21 cellular contexts compared by ENCODE assay signal in the genomic region with DNA sequence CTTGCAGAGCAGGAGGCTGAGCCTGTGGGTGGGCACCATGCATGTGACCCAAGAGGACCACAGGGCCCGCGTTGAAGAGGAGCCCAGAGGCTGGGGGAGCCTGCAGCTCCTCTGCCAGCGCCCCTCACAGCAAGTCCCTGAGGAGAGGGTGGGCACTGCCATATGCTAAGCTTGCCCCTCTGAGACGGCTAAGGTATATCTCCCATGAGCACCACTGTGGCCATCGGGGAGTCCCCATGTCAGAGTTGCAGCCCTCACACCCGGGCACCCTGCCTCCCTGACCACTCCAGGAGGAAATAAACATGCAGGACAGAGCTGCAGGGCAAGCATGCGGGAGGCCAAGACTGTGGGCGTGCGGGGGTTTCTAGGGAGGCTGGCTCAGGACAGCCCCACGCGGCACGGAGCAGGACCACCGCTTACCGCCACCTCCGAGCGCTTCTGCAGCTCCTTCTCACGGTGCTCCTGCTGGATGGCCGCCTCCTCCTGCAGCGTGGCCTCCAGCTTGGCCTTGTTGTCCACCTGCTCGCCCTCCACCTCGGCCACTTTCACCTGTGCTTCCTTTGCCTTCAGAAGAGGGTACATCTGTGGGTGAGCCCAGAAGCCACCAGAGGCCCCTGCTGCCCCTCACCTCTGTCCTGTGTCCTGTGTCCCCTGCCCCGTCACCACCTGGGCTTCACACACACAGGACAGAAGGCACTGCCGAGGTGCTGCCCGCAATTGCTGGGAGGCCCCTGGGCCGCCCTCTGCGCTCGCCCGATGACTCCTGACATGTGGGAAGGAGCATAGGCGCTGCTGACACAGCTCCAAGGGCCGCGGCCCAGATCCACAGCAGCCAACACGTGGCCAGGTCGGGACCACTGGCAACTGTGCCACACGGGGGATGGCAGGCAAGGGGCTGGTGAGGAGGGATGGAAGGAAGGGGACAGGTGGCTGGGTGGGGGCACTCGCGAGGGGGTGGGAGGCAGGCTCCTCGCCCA.
"Had no signal": no experiment of that assay in that cellular context is flagged by ENCODE, and none has a peak within 500 bp of the region (broad histone marks: within the 10 kb centered on the region; RNA-seq: fewer than 3 reads in every experiment).

No MANE protein-coding gene starts in this region.

- H3K27me3 Mint-ChIP-seq: stimulated activated memory B cell treated with anti-CD40 and anti-IgM and Interleukin-4, amounts not matched to agents 10 μg/mL and 1 μg/mL and 100 μg/mL, for 72 hours had no signal

- H3K4me3 Mint-ChIP-seq: immature natural killer cell; natural killer cell; stimulated activated memory B cell treated with anti-CD40 and anti-IgM and Interleukin-4, amounts not matched to agents 10 μg/mL and 1 μg/mL and 100 μg/mL, for 72 hours had no signal

- H3K4me1 Mint-ChIP-seq: immature natural killer cell; natural killer cell; stimulated activated memory B cell treated with anti-CD40 and anti-IgM and Interleukin-4, amounts not matched to agents 10 μg/mL and 1 μg/mL and 100 μg/mL, for 72 hours had no signal

- H3K27ac Mint-ChIP-seq: immature natural killer cell; natural killer cell; stimulated activated memory B cell treated with anti-CD40 and anti-IgM and Interleukin-4, amounts not matched to agents 10 μg/mL and 1 μg/mL and 100 μg/mL, for 72 hours had no signal

- ATAC-seq: foreskin keratinocyte; left colon; left ventricle myocardium superior; natural killer cell; stimulated activated memory B cell treated with anti-CD40 and anti-IgM and Interleukin-4, amounts not matched to agents 10 μg/mL and 1 μg/mL and 100 μg/mL, for 72 hours; stimulated activated naive CD8-positive, alpha-beta T cell treated with anti-CD3 and anti-CD28 coated beads, Interleukin-15, Interleukin-2, amounts not matched to agents 100 U/mL and 50 U/mL, for 24 hours had no signal

- H3K9me3 Mint-ChIP-seq: immature natural killer cell; natural killer cell; stimulated activated memory B cell treated with anti-CD40 and anti-IgM and Interleukin-4, amounts not matched to agents 10 μg/mL and 1 μg/mL and 100 μg/mL, for 72 hours had no signal

- DNase-seq: dorsolateral prefrontal cortex; effector CD4-positive, alpha-beta T cell; foreskin keratinocyte; glutamatergic neuron; heart right ventricle; hippocampal formation; immature natural killer cell; islet precursor cell; kidney glomerular epithelial cell; left ventricle myocardium superior; lower lobe of right lung; natural killer cell; sigmoid colon; stimulated activated CD4-positive, alpha-beta T cell treated with anti-CD3 and anti-CD28 coated beads, Interleukin-2, amount 100 ng/mL, for 24 hours; stimulated activated CD4-positive, alpha-beta T cell treated with anti-CD3 and anti-CD28 coated beads, Interleukin-4, amount 100 ng/mL, for 24 hours; stimulated activated naive CD8-positive, alpha-beta T cell treated with anti-CD3 and anti-CD28 coated beads, Interleukin-15, Interleukin-2, amounts not matched to agents 100 U/mL and 50 U/mL, for 24 hours; substantia nigra; testis; uterus had no signal
